In the genomic region with DNA sequence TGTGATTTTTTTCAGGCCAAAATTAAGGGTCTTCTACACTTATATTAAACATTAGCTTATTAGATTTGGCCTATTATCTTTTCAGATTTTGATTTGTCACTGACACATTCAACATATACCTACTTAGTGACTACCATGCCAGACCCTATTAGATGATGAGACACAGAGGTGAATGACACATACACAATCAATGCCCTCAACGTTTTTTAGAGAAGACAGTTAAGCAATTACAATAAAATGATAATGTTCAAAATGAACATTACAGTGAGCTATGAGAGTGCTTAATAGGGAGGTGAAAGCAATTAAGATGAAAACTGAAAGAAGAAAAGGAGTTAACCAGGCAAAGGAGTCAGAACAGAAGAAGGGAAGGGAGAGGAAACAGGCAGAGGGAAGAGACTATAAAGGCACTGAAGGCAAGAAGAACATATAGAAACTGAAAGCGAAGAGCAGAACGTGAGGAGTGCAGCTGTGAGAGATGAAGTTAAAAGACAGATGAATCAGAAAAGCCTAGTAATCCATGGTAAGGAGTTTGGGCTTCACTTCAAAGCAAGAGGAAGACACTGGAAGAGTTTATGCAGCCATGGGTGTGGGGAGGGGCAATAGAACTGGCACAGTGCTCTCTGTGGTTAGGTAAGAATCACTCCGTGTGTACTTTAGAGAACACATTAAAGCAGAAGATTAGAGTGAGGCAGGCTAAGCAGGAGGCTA, we compare ENCODE assay signal across 8 cellular contexts.
DNase-seq lines count a peak whose midpoint lies in the region; ATAC-seq and TF ChIP-seq lines count a peak whose summit lies in the region.

No MANE protein-coding gene starts in this region.

- intact Hi-C loops in left colon (cut with DNase I, micrococcal nuclease), result no loop called here

- ATAC-seq in GM19023 (IDR thresholded peaks at IDR 0.05; ENCODE audit: unreplicated experiment) (peak; percentile 90), HG03066 (IDR thresholded peaks at IDR 0.05; ENCODE audit: low read depth, unreplicated experiment) (peak; percentile 92), SK-N-SH treated with all-trans-retinoic acid at 6 μM for 48 hours (peak; percentile 65), left colon (peak; percentile 89)

- DNase-seq in AG08396 (ENCODE audit: low spot score), result peak; percentile 24
- DNase-seq in left colon, result peak in 1 of 2 donors; percentile 20
- DNase-seq in NCI-H345 (lab: John Stamatoyannopoulos, UW), result no peak
- no peak for DNase-seq in HuH-7.5 (ENCODE audit: low spot score)
- no peak for DNase-seq in effector CD4-positive, alpha-beta T cell

TF ChIP-seq in SK-N-SH treated with all-trans-retinoic acid at 6 μM for 48 hours, 23 proteins besides CTCF, POLR2A, EP300 and RAD21:
- TF ChIP-seq SNAI2 (CRISPR knock-in tag; IDR thresholded peaks at IDR 0.05) (no peak), ZFP30 (CRISPR knock-in tag; IDR thresholded peaks at IDR 0.05) (no peak), ISL1 (CRISPR knock-in tag; IDR thresholded peaks at IDR 0.05) (0 out of 2 replicates have a peak, but pooled peaks have one; percentile 8), CSDC2 (CRISPR knock-in tag; IDR thresholded peaks at IDR 0.05) (no peak), ZNF70 (CRISPR knock-in tag; IDR thresholded peaks at IDR 0.05) (no peak), ZC3H10 (CRISPR knock-in tag; IDR thresholded peaks at IDR 0.05) (no peak)
- TF ChIP-seq, protein P1, sequence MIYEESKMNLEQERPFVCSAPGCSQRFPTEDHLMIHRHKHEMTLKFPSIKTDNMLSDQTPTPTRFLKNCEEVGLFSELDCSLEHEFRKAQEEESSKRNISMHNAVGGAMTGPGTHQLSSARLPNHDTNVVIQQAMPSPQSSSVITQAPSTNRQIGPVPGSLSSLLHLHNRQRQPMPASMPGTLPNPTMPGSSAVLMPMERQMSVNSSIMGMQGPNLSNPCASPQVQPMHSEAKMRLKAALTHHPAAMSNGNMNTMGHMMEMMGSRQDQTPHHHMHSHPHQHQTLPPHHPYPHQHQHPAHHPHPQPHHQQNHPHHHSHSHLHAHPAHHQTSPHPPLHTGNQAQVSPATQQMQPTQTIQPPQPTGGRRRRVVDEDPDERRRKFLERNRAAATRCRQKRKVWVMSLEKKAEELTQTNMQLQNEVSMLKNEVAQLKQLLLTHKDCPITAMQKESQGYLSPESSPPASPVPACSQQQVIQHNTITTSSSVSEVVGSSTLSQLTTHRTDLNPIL (CRISPR knock-in tag; IDR thresholded peaks at IDR 0.05; ENCODE audit: low read depth), result no peak
